Comparison of ENCODE assay signal across 27 cellular contexts in genomic region chr17:77794846-77795245, GRCh38.
"Had no signal": no experiment of that assay in that cellular context is flagged by ENCODE, and none has a peak within 500 bp of the region (broad histone marks: within the 10 kb centered on the region; RNA-seq: fewer than 3 reads in every experiment).

No MANE protein-coding gene starts in this region.

- H3K9me3 Mint-ChIP-seq: activated naive CD4-positive, alpha-beta T cell treated with anti-CD3 and anti-CD28 coated beads, Interleukin-2, amount 10 ng/mL, durations not matched to agents 7 days and 5 days; activated naive CD8-positive, alpha-beta T cell treated with anti-CD3 and anti-CD28 coated beads, Interleukin-2, amount 10 ng/mL, durations not matched to agents 7 days and 5 days; activated T-helper 1 cell treated with anti-CD3 and anti-CD28 coated beads, Interleukin-12 subunit alpha, Interleukin-12 subunit beta, Interleukin-2, Interleukin-4 antibody, amounts not matched to agents 30 ng/mL and 10 ng/mL and 1 ng/mL, durations not matched to agents 14 hours and 24 hours and 36 hours; nephron; stimulated activated effector memory CD8-positive, alpha-beta T cell treated with anti-CD3 and anti-CD28 coated beads, Interleukin-12 subunit alpha, Interleukin-12 subunit beta, amount 100 ng/mL, for 72 hours; stimulated activated naive CD8-positive, alpha-beta T cell treated with anti-CD3 and anti-CD28 coated beads, Interleukin-15, Interleukin-2, amounts not matched to agents 100 ng/mL and 50 ng/mL, for 24 hours; T-cell; T-helper 2 cell treated with Interferon-gamma antibody and Interleukin-4, amounts not matched to agents 5 μg/mL and 100 μg/mL, for 36 hours had no signal

- FAIRE-seq: astrocyte, endothelial cell of umbilical vein, islet of Langerhans had no signal

- H3K36me3 Mint-ChIP-seq: activated naive CD4-positive, alpha-beta T cell treated with anti-CD3 and anti-CD28 coated beads, Interleukin-2, amount 10 ng/mL, durations not matched to agents 7 days and 5 days; activated naive CD8-positive, alpha-beta T cell treated with anti-CD3 and anti-CD28 coated beads, Interleukin-2, amount 10 ng/mL, durations not matched to agents 7 days and 5 days; stimulated activated effector memory CD8-positive, alpha-beta T cell treated with anti-CD3 and anti-CD28 coated beads, Interleukin-12 subunit alpha, Interleukin-12 subunit beta, amount 100 ng/mL, for 72 hours; T-cell had no signal

- H3K27ac Mint-ChIP-seq: activated naive CD4-positive, alpha-beta T cell treated with anti-CD3 and anti-CD28 coated beads, Interleukin-2, amount 10 ng/mL, durations not matched to agents 7 days and 5 days; activated naive CD8-positive, alpha-beta T cell treated with anti-CD3 and anti-CD28 coated beads, Interleukin-2, amount 10 ng/mL, durations not matched to agents 7 days and 5 days; activated T-helper 1 cell treated with anti-CD3 and anti-CD28 coated beads, Interleukin-12 subunit alpha, Interleukin-12 subunit beta, Interleukin-2, Interleukin-4 antibody, amounts not matched to agents 30 ng/mL and 10 ng/mL and 1 ng/mL, durations not matched to agents 14 hours and 24 hours and 36 hours; nephron; stimulated activated effector memory CD8-positive, alpha-beta T cell treated with anti-CD3 and anti-CD28 coated beads, Interleukin-12 subunit alpha, Interleukin-12 subunit beta, amount 100 ng/mL, for 72 hours; stimulated activated naive CD8-positive, alpha-beta T cell treated with anti-CD3 and anti-CD28 coated beads, Interleukin-15, Interleukin-2, amounts not matched to agents 100 ng/mL and 50 ng/mL, for 24 hours; T-cell; T-helper 2 cell treated with Interferon-gamma antibody and Interleukin-4, amounts not matched to agents 5 μg/mL and 100 μg/mL, for 36 hours had no signal

- H3K4me3 Mint-ChIP-seq: activated naive CD4-positive, alpha-beta T cell treated with anti-CD3 and anti-CD28 coated beads, Interleukin-2, amount 10 ng/mL, durations not matched to agents 7 days and 5 days; activated naive CD8-positive, alpha-beta T cell treated with anti-CD3 and anti-CD28 coated beads, Interleukin-2, amount 10 ng/mL, durations not matched to agents 7 days and 5 days; activated T-helper 1 cell treated with anti-CD3 and anti-CD28 coated beads, Interleukin-12 subunit alpha, Interleukin-12 subunit beta, Interleukin-2, Interleukin-4 antibody, amounts not matched to agents 30 ng/mL and 10 ng/mL and 1 ng/mL, durations not matched to agents 14 hours and 24 hours and 36 hours; nephron; stimulated activated effector memory CD8-positive, alpha-beta T cell treated with anti-CD3 and anti-CD28 coated beads, Interleukin-12 subunit alpha, Interleukin-12 subunit beta, amount 100 ng/mL, for 72 hours; stimulated activated naive CD8-positive, alpha-beta T cell treated with anti-CD3 and anti-CD28 coated beads, Interleukin-15, Interleukin-2, amounts not matched to agents 100 ng/mL and 50 ng/mL, for 24 hours; T-cell; T-helper 2 cell treated with Interferon-gamma antibody and Interleukin-4, amounts not matched to agents 5 μg/mL and 100 μg/mL, for 36 hours had no signal

- H3K9me3 ChIP-seq: heart right ventricle, ovary, prostate gland, thoracic aorta had no signal

- H3K27ac ChIP-seq: brain microvascular endothelial cell, heart right ventricle, ovary, prostate gland, skin epidermis had no signal

- H3K4me3 ChIP-seq: heart right ventricle, ovary, prostate gland, skin epidermis, thoracic aorta had no signal

- H3K4me1 Mint-ChIP-seq: activated naive CD4-positive, alpha-beta T cell treated with anti-CD3 and anti-CD28 coated beads, Interleukin-2, amount 10 ng/mL, durations not matched to agents 7 days and 5 days; nephron had no signal

- H3K27me3 ChIP-seq: ovary had no signal

- H3K36me3 ChIP-seq: brain microvascular endothelial cell, heart right ventricle, ovary, prostate gland, thoracic aorta had no signal

- H3K4me1 ChIP-seq: heart right ventricle, prostate gland had no signal

- DNase-seq: activated CD4-positive, alpha-beta T cell treated with anti-CD3 and anti-CD28 coated beads for 4 hours; activated CD4-positive, alpha-beta T cell treated with anti-CD3 and anti-CD28 coated beads, Interleukin-2, amount 50 U/mL, for 48 hours; activated CD8-positive, alpha-beta memory T cell treated with anti-CD3 and anti-CD28 coated beads, Interleukin-2, amount 50 U/mL, for 4 hours; activated effector memory CD4-positive, alpha-beta T cell treated with anti-CD3 and anti-CD28 coated beads, Interleukin-2, amount 50 U/mL, for 16 hours; activated naive CD4-positive, alpha-beta T cell treated with anti-CD3 and anti-CD28 coated beads, Interleukin-2, amount 10 ng/mL, durations not matched to agents 7 days and 5 days; activated naive CD8-positive, alpha-beta T cell treated with anti-CD3 and anti-CD28 coated beads, Interleukin-2, amount 10 ng/mL, durations not matched to agents 7 days and 5 days; activated T-cell treated with anti-CD3 and anti-CD28 coated beads, Interleukin-2, amount 50 U/mL, for 1 hour; brain microvascular endothelial cell; cortex of kidney; foreskin fibroblast; heart right ventricle; mammary epithelial cell; ovary; retina; stimulated activated CD4-positive, alpha-beta T cell treated with anti-CD3 and anti-CD28 coated beads, Interleukin-4, amount 100 ng/mL, for 24 hours; T-cell had no signal
